In the genomic region with DNA sequence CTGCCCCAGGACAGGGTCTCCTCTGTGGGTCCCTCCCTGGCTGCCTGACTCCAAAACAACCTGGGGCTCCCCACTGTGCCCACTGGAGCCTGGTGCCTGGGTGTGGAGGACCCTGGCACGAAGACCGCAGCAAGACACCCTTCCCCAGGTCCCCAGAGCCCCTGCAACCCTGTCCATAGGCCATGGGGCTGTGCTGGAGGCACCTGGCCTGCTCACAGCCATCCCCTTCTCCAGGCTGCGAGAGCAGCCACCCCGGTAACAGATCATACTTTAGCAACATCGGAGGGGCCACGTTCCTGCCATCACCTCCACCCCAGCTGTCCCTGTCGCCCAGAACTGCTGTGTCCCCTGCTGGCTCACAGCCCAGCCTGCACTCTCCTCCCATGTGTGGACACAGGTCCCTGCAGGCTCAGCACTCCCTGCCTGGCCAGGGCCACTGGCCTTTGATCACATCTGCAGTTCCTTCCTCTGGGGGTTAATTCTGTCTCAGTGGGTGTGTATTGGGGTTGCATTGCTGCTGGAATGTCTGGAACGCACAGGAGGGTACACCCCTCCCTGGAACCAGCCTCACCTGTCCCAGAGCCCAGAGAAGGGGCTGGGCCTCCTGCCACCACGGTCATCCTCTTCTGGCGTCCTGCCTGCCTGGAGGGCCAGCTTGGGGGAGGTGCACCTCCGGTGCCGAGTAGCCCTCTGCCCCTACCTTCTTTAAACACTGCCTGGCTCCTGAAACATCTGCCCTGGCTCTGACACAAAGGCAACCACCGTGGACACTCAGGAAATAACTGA, we compare ENCODE assay signal across 1 cellular context.
TF ChIP-seq lines count a peak whose summit lies in the region.

No MANE protein-coding gene starts in this region.

TF ChIP-seq in HepG2, 621 proteins besides CTCF, POLR2A, EP300 and RAD21 (continued from another document and continues in another):
- TF ChIP-seq, protein P1, sequence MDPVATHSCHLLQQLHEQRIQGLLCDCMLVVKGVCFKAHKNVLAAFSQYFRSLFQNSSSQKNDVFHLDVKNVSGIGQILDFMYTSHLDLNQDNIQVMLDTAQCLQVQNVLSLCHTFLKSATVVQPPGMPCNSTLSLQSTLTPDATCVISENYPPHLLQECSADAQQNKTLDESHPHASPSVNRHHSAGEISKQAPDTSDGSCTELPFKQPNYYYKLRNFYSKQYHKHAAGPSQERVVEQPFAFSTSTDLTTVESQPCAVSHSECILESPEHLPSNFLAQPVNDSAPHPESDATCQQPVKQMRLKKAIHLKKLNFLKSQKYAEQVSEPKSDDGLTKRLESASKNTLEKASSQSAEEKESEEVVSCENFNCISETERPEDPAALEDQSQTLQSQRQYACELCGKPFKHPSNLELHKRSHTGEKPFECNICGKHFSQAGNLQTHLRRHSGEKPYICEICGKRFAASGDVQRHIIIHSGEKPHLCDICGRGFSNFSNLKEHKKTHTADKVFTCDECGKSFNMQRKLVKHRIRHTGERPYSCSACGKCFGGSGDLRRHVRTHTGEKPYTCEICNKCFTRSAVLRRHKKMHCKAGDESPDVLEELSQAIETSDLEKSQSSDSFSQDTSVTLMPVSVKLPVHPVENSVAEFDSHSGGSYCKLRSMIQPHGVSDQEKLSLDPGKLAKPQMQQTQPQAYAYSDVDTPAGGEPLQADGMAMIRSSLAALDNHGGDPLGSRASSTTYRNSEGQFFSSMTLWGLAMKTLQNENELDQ (CRISPR knock-in tag; IDR thresholded peaks at IDR 0.05; ENCODE audit: borderline replicate concordance) = no peak
- TF ChIP-seq SKI (IDR thresholded peaks at IDR 0.05; ENCODE audit: partially characterized antibody) = peak; percentile 49
- TF ChIP-seq XRCC5 (optimal IDR thresholded peaks at IDR 0.05; ENCODE audit: low read length) = peak; percentile 23
- 0 out of 2 replicates have a peak, but pooled peaks have one; percentile 38 for TF ChIP-seq SP140L (CRISPR knock-in tag; IDR thresholded peaks at IDR 0.05; ENCODE audit: borderline replicate concordance)
- TF ChIP-seq ERF (CRISPR knock-in tag; IDR thresholded peaks at IDR 0.05) = 0 out of 2 replicates have a peak, but pooled peaks have one; percentile 23
- TF ChIP-seq REPIN1 (CRISPR knock-in tag; IDR thresholded peaks at IDR 0.05; ENCODE audit: borderline replicate concordance, low read depth) = peak; percentile 40; the same call in 1 of the 2 replicates
- no peak for TF ChIP-seq ZSCAN31 (CRISPR knock-in tag; IDR thresholded peaks at IDR 0.05; ENCODE audit: low read depth)
- TF ChIP-seq ZNF3 (CRISPR knock-in tag; IDR thresholded peaks at IDR 0.05) = no peak
- TF ChIP-seq ZBTB21 (CRISPR knock-in tag; IDR thresholded peaks at IDR 0.05) = no peak
- no peak for TF ChIP-seq RFX5 (IDR thresholded peaks at IDR 0.05; ENCODE audit: low read depth, low read length)
- no peak for TF ChIP-seq TBL1XR1 (IDR thresholded peaks at IDR 0.05; ENCODE audit: borderline replicate concordance, low read length, partially characterized antibody)
- TF ChIP-seq, protein P2, sequence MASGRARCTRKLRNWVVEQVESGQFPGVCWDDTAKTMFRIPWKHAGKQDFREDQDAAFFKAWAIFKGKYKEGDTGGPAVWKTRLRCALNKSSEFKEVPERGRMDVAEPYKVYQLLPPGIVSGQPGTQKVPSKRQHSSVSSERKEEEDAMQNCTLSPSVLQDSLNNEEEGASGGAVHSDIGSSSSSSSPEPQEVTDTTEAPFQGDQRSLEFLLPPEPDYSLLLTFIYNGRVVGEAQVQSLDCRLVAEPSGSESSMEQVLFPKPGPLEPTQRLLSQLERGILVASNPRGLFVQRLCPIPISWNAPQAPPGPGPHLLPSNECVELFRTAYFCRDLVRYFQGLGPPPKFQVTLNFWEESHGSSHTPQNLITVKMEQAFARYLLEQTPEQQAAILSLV (CRISPR knock-in tag; IDR thresholded peaks at IDR 0.05; ENCODE audit: borderline replicate concordance) = no peak
- no peak for TF ChIP-seq ZNF274 (CRISPR knock-in tag; IDR thresholded peaks at IDR 0.05)
- no peak for TF ChIP-seq PAWR (CRISPR knock-in tag; IDR thresholded peaks at IDR 0.05; ENCODE audit: borderline replicate concordance)
- TF ChIP-seq, protein P3, sequence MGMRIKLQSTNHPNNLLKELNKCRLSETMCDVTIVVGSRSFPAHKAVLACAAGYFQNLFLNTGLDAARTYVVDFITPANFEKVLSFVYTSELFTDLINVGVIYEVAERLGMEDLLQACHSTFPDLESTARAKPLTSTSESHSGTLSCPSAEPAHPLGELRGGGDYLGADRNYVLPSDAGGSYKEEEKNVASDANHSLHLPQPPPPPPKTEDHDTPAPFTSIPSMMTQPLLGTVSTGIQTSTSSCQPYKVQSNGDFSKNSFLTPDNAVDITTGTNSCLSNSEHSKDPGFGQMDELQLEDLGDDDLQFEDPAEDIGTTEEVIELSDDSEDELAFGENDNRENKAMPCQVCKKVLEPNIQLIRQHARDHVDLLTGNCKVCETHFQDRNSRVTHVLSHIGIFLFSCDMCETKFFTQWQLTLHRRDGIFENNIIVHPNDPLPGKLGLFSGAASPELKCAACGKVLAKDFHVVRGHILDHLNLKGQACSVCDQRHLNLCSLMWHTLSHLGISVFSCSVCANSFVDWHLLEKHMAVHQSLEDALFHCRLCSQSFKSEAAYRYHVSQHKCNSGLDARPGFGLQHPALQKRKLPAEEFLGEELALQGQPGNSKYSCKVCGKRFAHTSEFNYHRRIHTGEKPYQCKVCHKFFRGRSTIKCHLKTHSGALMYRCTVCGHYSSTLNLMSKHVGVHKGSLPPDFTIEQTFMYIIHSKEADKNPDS (CRISPR knock-in tag; IDR thresholded peaks at IDR 0.05) = peak; percentile 32; the same call in 1 of the 2 replicates
- TF ChIP-seq ATM (IDR thresholded peaks at IDR 0.05; ENCODE audit: borderline replicate concordance) = no peak
- TF ChIP-seq JUN (CRISPR knock-in tag; IDR thresholded peaks at IDR 0.05) = no peak
- no peak for TF ChIP-seq ELF4 (CRISPR knock-in tag; IDR thresholded peaks at IDR 0.05; ENCODE audit: borderline replicate concordance)
- no peak for TF ChIP-seq PHF5A (CRISPR knock-in tag; IDR thresholded peaks at IDR 0.05; ENCODE audit: low read depth, unreplicated experiment)
- TF ChIP-seq CENPX (CRISPR knock-in tag; IDR thresholded peaks at IDR 0.05) = no peak
- TF ChIP-seq, protein P4, sequence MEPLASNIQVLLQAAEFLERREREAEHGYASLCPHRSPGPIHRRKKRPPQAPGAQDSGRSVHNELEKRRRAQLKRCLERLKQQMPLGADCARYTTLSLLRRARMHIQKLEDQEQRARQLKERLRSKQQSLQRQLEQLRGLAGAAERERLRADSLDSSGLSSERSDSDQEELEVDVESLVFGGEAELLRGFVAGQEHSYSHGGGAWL (CRISPR knock-in tag; IDR thresholded peaks at IDR 0.05) = peak; percentile 65; the same call in 1 of the 2 replicates
- 0 out of 2 replicates have a peak, but pooled peaks have one; percentile 25 for TF ChIP-seq KDM5B (CRISPR knock-in tag; IDR thresholded peaks at IDR 0.05; ENCODE audit: borderline replicate concordance)
- TF ChIP-seq, protein P5, sequence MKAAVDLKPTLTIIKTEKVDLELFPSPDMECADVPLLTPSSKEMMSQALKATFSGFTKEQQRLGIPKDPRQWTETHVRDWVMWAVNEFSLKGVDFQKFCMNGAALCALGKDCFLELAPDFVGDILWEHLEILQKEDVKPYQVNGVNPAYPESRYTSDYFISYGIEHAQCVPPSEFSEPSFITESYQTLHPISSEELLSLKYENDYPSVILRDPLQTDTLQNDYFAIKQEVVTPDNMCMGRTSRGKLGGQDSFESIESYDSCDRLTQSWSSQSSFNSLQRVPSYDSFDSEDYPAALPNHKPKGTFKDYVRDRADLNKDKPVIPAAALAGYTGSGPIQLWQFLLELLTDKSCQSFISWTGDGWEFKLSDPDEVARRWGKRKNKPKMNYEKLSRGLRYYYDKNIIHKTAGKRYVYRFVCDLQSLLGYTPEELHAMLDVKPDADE (CRISPR knock-in tag; IDR thresholded peaks at IDR 0.05) = no peak
- TF ChIP-seq NCOR1 (IDR thresholded peaks at IDR 0.05; ENCODE audit: borderline replicate concordance, low read length) = no peak
- no peak for TF ChIP-seq SMAD9 (CRISPR knock-in tag; IDR thresholded peaks at IDR 0.05)
- TF ChIP-seq AGO2 (optimal IDR thresholded peaks at IDR 0.05; ENCODE audit: low read depth, low read length) = peak; percentile 25
- TF ChIP-seq, protein P6, sequence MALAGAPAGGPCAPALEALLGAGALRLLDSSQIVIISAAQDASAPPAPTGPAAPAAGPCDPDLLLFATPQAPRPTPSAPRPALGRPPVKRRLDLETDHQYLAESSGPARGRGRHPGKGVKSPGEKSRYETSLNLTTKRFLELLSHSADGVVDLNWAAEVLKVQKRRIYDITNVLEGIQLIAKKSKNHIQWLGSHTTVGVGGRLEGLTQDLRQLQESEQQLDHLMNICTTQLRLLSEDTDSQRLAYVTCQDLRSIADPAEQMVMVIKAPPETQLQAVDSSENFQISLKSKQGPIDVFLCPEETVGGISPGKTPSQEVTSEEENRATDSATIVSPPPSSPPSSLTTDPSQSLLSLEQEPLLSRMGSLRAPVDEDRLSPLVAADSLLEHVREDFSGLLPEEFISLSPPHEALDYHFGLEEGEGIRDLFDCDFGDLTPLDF (CRISPR knock-in tag; IDR thresholded peaks at IDR 0.05) = no peak
- TF ChIP-seq ATF1 (CRISPR knock-in tag; IDR thresholded peaks at IDR 0.05) = no peak
- TF ChIP-seq HNF4G (IDR thresholded peaks at IDR 0.05; ENCODE audit: borderline replicate concordance, low read depth, low read length) = no peak; the same call in 1 of the 2 replicates
- peak; percentile 65; the same call in 1 of the 2 replicates for TF ChIP-seq HNF4G (CRISPR knock-in tag; IDR thresholded peaks at IDR 0.05; ENCODE audit: borderline replicate concordance, low read depth)
- TF ChIP-seq MED1 (CRISPR knock-in tag; IDR thresholded peaks at IDR 0.05) = peak; percentile 61
- no peak for TF ChIP-seq ZNF678 (CRISPR knock-in tag; IDR thresholded peaks at IDR 0.05)
- TF ChIP-seq, protein P7, sequence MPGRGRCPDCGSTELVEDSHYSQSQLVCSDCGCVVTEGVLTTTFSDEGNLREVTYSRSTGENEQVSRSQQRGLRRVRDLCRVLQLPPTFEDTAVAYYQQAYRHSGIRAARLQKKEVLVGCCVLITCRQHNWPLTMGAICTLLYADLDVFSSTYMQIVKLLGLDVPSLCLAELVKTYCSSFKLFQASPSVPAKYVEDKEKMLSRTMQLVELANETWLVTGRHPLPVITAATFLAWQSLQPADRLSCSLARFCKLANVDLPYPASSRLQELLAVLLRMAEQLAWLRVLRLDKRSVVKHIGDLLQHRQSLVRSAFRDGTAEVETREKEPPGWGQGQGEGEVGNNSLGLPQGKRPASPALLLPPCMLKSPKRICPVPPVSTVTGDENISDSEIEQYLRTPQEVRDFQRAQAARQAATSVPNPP (CRISPR knock-in tag; IDR thresholded peaks at IDR 0.05) = no peak
- TF ChIP-seq NFYB (CRISPR knock-in tag; IDR thresholded peaks at IDR 0.05) = no peak
- TF ChIP-seq, protein P8, sequence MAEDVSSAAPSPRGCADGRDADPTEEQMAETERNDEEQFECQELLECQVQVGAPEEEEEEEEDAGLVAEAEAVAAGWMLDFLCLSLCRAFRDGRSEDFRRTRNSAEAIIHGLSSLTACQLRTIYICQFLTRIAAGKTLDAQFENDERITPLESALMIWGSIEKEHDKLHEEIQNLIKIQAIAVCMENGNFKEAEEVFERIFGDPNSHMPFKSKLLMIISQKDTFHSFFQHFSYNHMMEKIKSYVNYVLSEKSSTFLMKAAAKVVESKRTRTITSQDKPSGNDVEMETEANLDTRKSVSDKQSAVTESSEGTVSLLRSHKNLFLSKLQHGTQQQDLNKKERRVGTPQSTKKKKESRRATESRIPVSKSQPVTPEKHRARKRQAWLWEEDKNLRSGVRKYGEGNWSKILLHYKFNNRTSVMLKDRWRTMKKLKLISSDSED (CRISPR knock-in tag; IDR thresholded peaks at IDR 0.05) = no peak
- TF ChIP-seq, protein P9, sequence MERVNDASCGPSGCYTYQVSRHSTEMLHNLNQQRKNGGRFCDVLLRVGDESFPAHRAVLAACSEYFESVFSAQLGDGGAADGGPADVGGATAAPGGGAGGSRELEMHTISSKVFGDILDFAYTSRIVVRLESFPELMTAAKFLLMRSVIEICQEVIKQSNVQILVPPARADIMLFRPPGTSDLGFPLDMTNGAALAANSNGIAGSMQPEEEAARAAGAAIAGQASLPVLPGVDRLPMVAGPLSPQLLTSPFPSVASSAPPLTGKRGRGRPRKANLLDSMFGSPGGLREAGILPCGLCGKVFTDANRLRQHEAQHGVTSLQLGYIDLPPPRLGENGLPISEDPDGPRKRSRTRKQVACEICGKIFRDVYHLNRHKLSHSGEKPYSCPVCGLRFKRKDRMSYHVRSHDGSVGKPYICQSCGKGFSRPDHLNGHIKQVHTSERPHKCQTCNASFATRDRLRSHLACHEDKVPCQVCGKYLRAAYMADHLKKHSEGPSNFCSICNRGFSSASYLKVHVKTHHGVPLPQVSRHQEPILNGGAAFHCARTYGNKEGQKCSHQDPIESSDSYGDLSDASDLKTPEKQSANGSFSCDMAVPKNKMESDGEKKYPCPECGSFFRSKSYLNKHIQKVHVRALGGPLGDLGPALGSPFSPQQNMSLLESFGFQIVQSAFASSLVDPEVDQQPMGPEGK (CRISPR knock-in tag; IDR thresholded peaks at IDR 0.05) = peak; percentile 91
- no peak for TF ChIP-seq ZNF572 (CRISPR knock-in tag; IDR thresholded peaks at IDR 0.05)
- no peak for TF ChIP-seq BHLHE40 (IDR thresholded peaks at IDR 0.05; ENCODE audit: low read length)
- TF ChIP-seq ZSCAN30 (CRISPR knock-in tag; IDR thresholded peaks at IDR 0.05) = no peak
- no peak for TF ChIP-seq ZNF235 (CRISPR knock-in tag; IDR thresholded peaks at IDR 0.05; ENCODE audit: borderline replicate concordance)
- TF ChIP-seq NR3C1 (CRISPR knock-in tag; IDR thresholded peaks at IDR 0.05) = no peak
- no peak for TF ChIP-seq ZNF441 (CRISPR knock-in tag; IDR thresholded peaks at IDR 0.05; ENCODE audit: borderline replicate concordance)
- peak; percentile 46; the same call in 1 of the 2 replicates for TF ChIP-seq SPEN (CRISPR knock-in tag; IDR thresholded peaks at IDR 0.05; ENCODE audit: low read depth)
- no peak for TF ChIP-seq ARHGAP35 (CRISPR knock-in tag; IDR thresholded peaks at IDR 0.05; ENCODE audit: borderline replicate concordance)
- TF ChIP-seq SATB2 (CRISPR knock-in tag; IDR thresholded peaks at IDR 0.05) = no peak
- TF ChIP-seq, protein P10, sequence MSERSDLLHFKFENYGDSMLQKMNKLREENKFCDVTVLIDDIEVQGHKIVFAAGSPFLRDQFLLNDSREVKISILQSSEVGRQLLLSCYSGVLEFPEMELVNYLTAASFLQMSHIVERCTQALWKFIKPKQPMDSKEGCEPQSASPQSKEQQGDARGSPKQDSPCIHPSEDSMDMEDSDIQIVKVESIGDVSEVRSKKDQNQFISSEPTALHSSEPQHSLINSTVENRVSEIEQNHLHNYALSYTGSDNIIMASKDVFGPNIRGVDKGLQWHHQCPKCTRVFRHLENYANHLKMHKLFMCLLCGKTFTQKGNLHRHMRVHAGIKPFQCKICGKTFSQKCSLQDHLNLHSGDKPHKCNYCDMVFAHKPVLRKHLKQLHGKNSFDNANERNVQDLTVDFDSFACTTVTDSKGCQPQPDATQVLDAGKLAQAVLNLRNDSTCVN (CRISPR knock-in tag; IDR thresholded peaks at IDR 0.05; ENCODE audit: borderline replicate concordance) = no peak
- TF ChIP-seq, protein P11, sequence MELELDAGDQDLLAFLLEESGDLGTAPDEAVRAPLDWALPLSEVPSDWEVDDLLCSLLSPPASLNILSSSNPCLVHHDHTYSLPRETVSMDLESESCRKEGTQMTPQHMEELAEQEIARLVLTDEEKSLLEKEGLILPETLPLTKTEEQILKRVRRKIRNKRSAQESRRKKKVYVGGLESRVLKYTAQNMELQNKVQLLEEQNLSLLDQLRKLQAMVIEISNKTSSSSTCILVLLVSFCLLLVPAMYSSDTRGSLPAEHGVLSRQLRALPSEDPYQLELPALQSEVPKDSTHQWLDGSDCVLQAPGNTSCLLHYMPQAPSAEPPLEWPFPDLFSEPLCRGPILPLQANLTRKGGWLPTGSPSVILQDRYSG (CRISPR knock-in tag; IDR thresholded peaks at IDR 0.05) = no peak
- no peak; the same call in 1 of the 2 replicates for TF ChIP-seq ZSCAN9 (CRISPR knock-in tag; IDR thresholded peaks at IDR 0.05; ENCODE audit: borderline replicate concordance)
- no peak for TF ChIP-seq CBFB (CRISPR knock-in tag; IDR thresholded peaks at IDR 0.05)
- TF ChIP-seq ZNF12 (CRISPR knock-in tag; IDR thresholded peaks at IDR 0.05) = no peak
- TF ChIP-seq HOXA7 (CRISPR knock-in tag; IDR thresholded peaks at IDR 0.05) = no peak
